Comparison of ENCODE assay signal across 23 cellular contexts in genomic region chr1:30146448-30146847, GRCh38.
"Had no signal": no experiment of that assay in that cellular context is flagged by ENCODE, and none has a peak within 500 bp of the region (broad histone marks: within the 10 kb centered on the region; RNA-seq: fewer than 3 reads in every experiment).

No MANE protein-coding gene starts in this region.

- DNase-seq: activated CD4-positive, alpha-beta T cell treated with anti-CD3 and anti-CD28 coated beads for 36 hours; activated CD4-positive, alpha-beta T cell treated with anti-CD3 and anti-CD28 coated beads, Interleukin-2, amount 10 ng/mL, durations not matched to agents 7 days and 5 days; activated CD4-positive, alpha-beta T cell treated with anti-CD3 and anti-CD28 coated beads, Interleukin-2, amount 50 U/mL, for 48 hours; activated CD8-positive, alpha-beta T cell treated with anti-CD3 and anti-CD28 coated beads, Interleukin-2, amount 10 ng/mL, durations not matched to agents 7 days and 5 days; activated gamma-delta T cell treated with Interleukin-2 at 50 U/mL for 16 hours; activated naive CD4-positive, alpha-beta T cell treated with anti-CD3 and anti-CD28 coated beads for 36 hours; activated T-cell treated with anti-CD3 and anti-CD28 coated beads, Interleukin-2, amount 50 U/mL, for 24 hours; body of pancreas; NCI-H1092 treated with DMSO at 0.1 percent for 48 hours; NCI-H1436; NCI-H1694; NCI-H1930; NCI-H345; NCI-H524 treated with DMSO at 0.1 percent for 48 hours; SHP77; SJCRH30 had no signal

- H3K27ac ChIP-seq: adrenal gland, body of pancreas, breast epithelium, SJCRH30, SK-N-MC had no signal

- H3K4me3 ChIP-seq: adrenal gland, body of pancreas, breast epithelium, SJCRH30, SK-N-MC had no signal

- H3K36me3 ChIP-seq: adrenal gland, breast epithelium, SJCRH30 had no signal

- H3K4me1 ChIP-seq: adrenal gland, body of pancreas, breast epithelium, SJCRH30 had no signal

- ATAC-seq: activated CD4-positive, alpha-beta T cell treated with anti-CD3 and anti-CD28 coated beads for 36 hours; activated CD4-positive, CD25-positive, alpha-beta regulatory T cell treated with anti-CD3 and anti-CD28 coated beads, Interleukin-2, amount 50 U/mL, for 24 hours; activated CD8-positive, alpha-beta T cell treated with anti-CD3 and anti-CD28 coated beads, Interleukin-2, amount 10 ng/mL, durations not matched to agents 7 days and 5 days; activated naive CD4-positive, alpha-beta T cell treated with anti-CD3 and anti-CD28 coated beads, Interleukin-2, amount 50 U/mL, for 72 hours; body of pancreas; Panc1; WTC11 had no signal

- H3K9me3 ChIP-seq: adrenal gland, body of pancreas, SJCRH30 had no signal

- H3K27me3 ChIP-seq: adrenal gland, body of pancreas, SJCRH30 had no signal
